ENCODE assay signal across 8 cellular contexts in the genomic region with DNA sequence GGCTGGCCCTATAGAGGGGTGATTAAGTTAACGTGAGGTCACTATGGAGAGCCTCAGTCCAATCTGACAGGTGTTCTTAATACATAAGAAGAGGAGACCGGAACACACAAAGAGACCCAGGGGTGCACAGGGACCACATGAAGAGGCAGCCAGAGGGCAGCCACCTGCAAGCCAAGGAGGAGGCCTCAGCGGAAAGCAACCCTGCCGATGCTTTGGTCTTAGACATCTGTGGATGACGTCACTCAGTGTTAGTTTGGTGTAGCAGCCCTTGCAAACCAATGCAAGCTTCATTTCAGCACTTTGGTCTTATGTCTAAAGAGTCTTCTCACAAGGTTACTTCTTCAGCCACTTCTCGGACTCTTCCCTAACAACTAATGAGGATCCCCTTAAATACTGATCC. TPM values are rescaled to one million over a fixed set of nuclear protein-coding genes. Genes with fewer than 3 reads are reported as not detected.
DNase-seq lines count a peak whose midpoint lies in the region; ATAC-seq lines count a peak whose summit lies in the region.

No MANE protein-coding gene starts in this region.

- H3K9me3 ChIP-seq in BLaER1 treated with 17β-estradiol and CSF1 and Interleukin-3, amounts not matched to agents 10 nM and 100 nM (replicated peaks in 1 of 11) = no peaks in the 10 kb centered on the region
- no peaks in the 10 kb centered on the region for H3K9me3 ChIP-seq in mesenchymal stem cell (ENCODE audit: control insufficient read depth, low read length)

- H3K9ac ChIP-seq in BLaER1 treated with 17β-estradiol and CSF1 and Interleukin-3, amounts not matched to agents 10 nM and 100 nM = peak overlapping the region in 1 of 11 experiments; percentile 19; a peak in 1 of 22 replicates
- no peak overlapping the region for H3K9ac ChIP-seq in mesenchymal stem cell (ENCODE audit: low read length)

- no peak overlapping the region for H2BK12ac ChIP-seq in mesenchymal stem cell (ENCODE audit: low read length in 2 of 2)

- H2BK5ac ChIP-seq in mesenchymal stem cell (ENCODE audit: low read depth, low read length, poor library complexity, severe bottlenecking) = no peak overlapping the region

- H4K91ac ChIP-seq in mesenchymal stem cell (ENCODE audit: low read length) = no peak overlapping the region

- peak overlapping the region in 10 of 11 experiments; percentile 3 to 94 (median 63); a peak in 18 of 22 replicates for H3K4me2 ChIP-seq in BLaER1 treated with 17β-estradiol and CSF1 and Interleukin-3, amounts not matched to agents 10 nM and 100 nM
- H3K4me2 ChIP-seq in mesenchymal stem cell (ENCODE audit: low read length, poor library complexity, severe bottlenecking) = no peak overlapping the region

- no peak overlapping the region for H3K4ac ChIP-seq in mesenchymal stem cell (ENCODE audit: low read depth in 1 of 2, low read length in 2 of 2)

- H4K8ac ChIP-seq in mesenchymal stem cell (ENCODE audit: low read length) = no peak overlapping the region

- H2BK15ac ChIP-seq in mesenchymal stem cell (ENCODE audit: low read depth, poor library complexity, severe bottlenecking) = no peak overlapping the region

- H3K27ac ChIP-seq in BLaER1 treated with 17β-estradiol and CSF1 and Interleukin-3, amounts not matched to agents 10 nM and 100 nM = peak overlapping the region in 6 of 11 experiments; percentile 8 to 95 (median 47); a peak in 9 of 22 replicates
- H3K27ac ChIP-seq in mesenchymal stem cell (ENCODE audit: low read length, poor library complexity, severe bottlenecking) = no peak overlapping the region

- no peak overlapping the region for H3K14ac ChIP-seq in mesenchymal stem cell (ENCODE audit: low read length in 2 of 2)

- no peak overlapping the region for H2AK5ac ChIP-seq in mesenchymal stem cell (ENCODE audit: low read length, severe bottlenecking)

- no peaks in the 10 kb centered on the region for H3K27me3 ChIP-seq in BLaER1 treated with 17β-estradiol and CSF1 and Interleukin-3, amounts not matched to agents 10 nM and 100 nM
- H3K27me3 ChIP-seq in mesenchymal stem cell (ENCODE audit: control insufficient read depth in 1 of 2, insufficient read depth in 1 of 2, low read length in 2 of 2) = peaks cover 25 to 34% of the 10 kb centered on the region in 2 experiments

- H3K4me1 ChIP-seq in BLaER1 treated with 17β-estradiol and CSF1 and Interleukin-3, amounts not matched to agents 10 nM and 100 nM = peaks cover 26 to 72% (median 64%) of the 10 kb centered on the region in 10 experiments
- H3K4me1 ChIP-seq in mesenchymal stem cell (ENCODE audit: control insufficient read depth, insufficient read depth, low read depth, low read length) = peaks cover 8% of the 10 kb centered on the region

- H3K4me3 ChIP-seq in BLaER1 treated with 17β-estradiol and CSF1 and Interleukin-3, amounts not matched to agents 10 nM and 100 nM = no peak overlapping the region
- no peak overlapping the region for H3K4me3 ChIP-seq in mesenchymal stem cell (ENCODE audit: insufficient read depth in 1 of 2, low read depth in 1 of 2, low read length in 2 of 2)

- no peak overlapping the region for H3K18ac ChIP-seq in mesenchymal stem cell (ENCODE audit: low read depth in 1 of 2, low read length in 2 of 2)

- no peak overlapping the region for H3K23ac ChIP-seq in mesenchymal stem cell (ENCODE audit: low read length in 2 of 2)

- H3K36me3 ChIP-seq in BLaER1 treated with 17β-estradiol and CSF1 and Interleukin-3, amounts not matched to agents 10 nM and 100 nM = no peaks in the 10 kb centered on the region
- no peaks in the 10 kb centered on the region for H3K36me3 ChIP-seq in mesenchymal stem cell (ENCODE audit: control insufficient read depth in 1 of 2, insufficient read depth in 2 of 2, low read depth in 1 of 2, low read length in 2 of 2)

- H2BK120ac ChIP-seq in mesenchymal stem cell (ENCODE audit: low read depth, low read length) = no peak overlapping the region

- H4K20me1 ChIP-seq in BLaER1 treated with 17β-estradiol and CSF1 and Interleukin-3, amounts not matched to agents 10 nM and 100 nM = no peaks in the 10 kb centered on the region

- ATAC-seq in GM18909 (IDR thresholded peaks at IDR 0.05; ENCODE audit: poor library complexity, unreplicated experiment) (peak; percentile 53), HG02678 (IDR thresholded peaks at IDR 0.05; ENCODE audit: unreplicated experiment) (peak; percentile 43), HG03432 (IDR thresholded peaks at IDR 0.05; ENCODE audit: unreplicated experiment) (no peak)

- 96% methylated on average over 6 of the region's 6 CpGs for WGBS in mesenchymal stem cell

- H3K79me1 ChIP-seq in mesenchymal stem cell (replicated peaks; ENCODE audit: low read length, poor library complexity, severe bottlenecking) = no peaks in the 10 kb centered on the region

- in situ Hi-C loops in G401 (cut with HindIII; ENCODE audit: low sequenced_read_pairs) = no loop called here

- H2AFZ ChIP-seq in mesenchymal stem cell (ENCODE audit: low read depth, low read length) = no peak overlapping the region

- peak; percentile 99 for DNase-seq in NAMALWA (ENCODE audit: low spot score)
- DNase-seq in mesenchymal stem cell = no peak
- no peak for DNase-seq in NCI-H2171 treated with DMSO at 0.1 percent for 48 hours (lab: John Stamatoyannopoulos, UW)
- no peak for DNase-seq in G401 (ENCODE audit: low spot score)

RNA-seq across cellular contexts. Expression of a gene that starts 47.6 kb away (rescaled TPM):
- 93.4 TPM for polyA plus RNA-seq in mesenchymal stem cell (2013, experiment 1 of 2)
- polyA plus RNA-seq in mesenchymal stem cell (2013, experiment 2 of 2) = 94.1 TPM
- 181 and 183 TPM in 2 replicates for total RNA-seq in G401 (2014; rRNA removed; shearing (Covaris generic))
